ENCODE assay signal across 28 cellular contexts in genomic region chr14:39416072-39416471, GRCh38.
"Had no signal": no experiment of that assay in that cellular context is flagged by ENCODE, and none has a peak within 500 bp of the region (broad histone marks: within the 10 kb centered on the region; RNA-seq: fewer than 3 reads in every experiment).

No MANE protein-coding gene starts in this region.

- ATAC-seq: natural killer cell; psoas muscle; right cardiac atrium; sciatic nerve; stimulated activated effector memory CD8-positive, alpha-beta T cell treated with anti-CD3 and anti-CD28 coated beads, Interleukin-12 subunit alpha, Interleukin-12 subunit beta, amount 100 ng/mL, for 72 hours; stimulated activated naive B cell treated with anti-CD40 and anti-IgM and Interleukin-4, amounts not matched to agents 10 μg/mL and 1 μg/mL and 100 μg/mL, for 72 hours had no signal

- H3K4me1 ChIP-seq: neural progenitor cell, parathyroid adenoma, psoas muscle, thyroid gland, tibial nerve, upper lobe of left lung had no signal

- H3K4me3 ChIP-seq: neural progenitor cell, ovary, psoas muscle, skin epidermis, smooth muscle cell, spleen, stomach, thoracic aorta, thyroid gland, tibial nerve, upper lobe of left lung, vagina had no signal

- H3K27me3 ChIP-seq: neural progenitor cell, ovary, spleen, stomach, thyroid gland, tibial nerve, upper lobe of left lung, vagina had no signal

- H3K4me3 Mint-ChIP-seq: natural killer cell; nephron; neural progenitor cell; stimulated activated effector memory CD8-positive, alpha-beta T cell treated with anti-CD3 and anti-CD28 coated beads, Interleukin-12 subunit alpha, Interleukin-12 subunit beta, amount 100 ng/mL, for 72 hours; stimulated activated naive B cell treated with anti-CD40 and anti-IgM and Interleukin-4, amounts not matched to agents 10 μg/mL and 1 μg/mL and 100 μg/mL, for 72 hours; stimulated activated naive CD8-positive, alpha-beta T cell treated with anti-CD3 and anti-CD28 coated beads, Interleukin-15, Interleukin-2, amounts not matched to agents 100 ng/mL and 50 ng/mL, for 24 hours had no signal

- H3K27me3 Mint-ChIP-seq: progenitor cell of endocrine pancreas; stimulated activated naive B cell treated with anti-CD40 and anti-IgM and Interleukin-4, amounts not matched to agents 10 μg/mL and 1 μg/mL and 100 μg/mL, for 72 hours; stimulated activated naive CD8-positive, alpha-beta T cell treated with anti-CD3 and anti-CD28 coated beads, Interleukin-15, Interleukin-2, amounts not matched to agents 100 ng/mL and 50 ng/mL, for 24 hours had no signal

- H3K36me3 ChIP-seq: ovary, thoracic aorta, thyroid gland, upper lobe of left lung, vagina had no signal

- H3K27ac Mint-ChIP-seq: natural killer cell; nephron; neural progenitor cell; progenitor cell of endocrine pancreas; stimulated activated effector memory CD8-positive, alpha-beta T cell treated with anti-CD3 and anti-CD28 coated beads, Interleukin-12 subunit alpha, Interleukin-12 subunit beta, amount 100 ng/mL, for 72 hours; stimulated activated naive B cell treated with anti-CD40 and anti-IgM and Interleukin-4, amounts not matched to agents 10 μg/mL and 1 μg/mL and 100 μg/mL, for 72 hours; stimulated activated naive CD8-positive, alpha-beta T cell treated with anti-CD3 and anti-CD28 coated beads, Interleukin-15, Interleukin-2, amounts not matched to agents 100 ng/mL and 50 ng/mL, for 24 hours had no signal

- H3K9me3 ChIP-seq: ovary, thyroid gland had no signal

- H3K27ac ChIP-seq: neural progenitor cell, ovary, parathyroid adenoma, psoas muscle, skin epidermis, spleen, stomach, thoracic aorta, thyroid gland, tibial nerve, upper lobe of left lung, vagina had no signal

- H3K4me1 Mint-ChIP-seq: nephron, neural progenitor cell had no signal

- DNase-seq: natural killer cell; occipital lobe; ovary; posterior cingulate gyrus; psoas muscle; right cardiac atrium; spleen; stimulated activated CD4-positive, alpha-beta T cell treated with anti-CD3 and anti-CD28 coated beads, Interleukin-12 subunit alpha, Interleukin-12 subunit beta, amount 100 ng/mL, for 4 hours; stimulated activated CD4-positive, alpha-beta T cell treated with anti-CD3 and anti-CD28 coated beads, Interleukin-1b, Interleukin-23, amount 100 ng/mL, for 48 hours; stimulated activated CD4-positive, alpha-beta T cell treated with anti-CD3 and anti-CD28 coated beads, Interleukin-4, amount 100 ng/mL, for 1 hour; stimulated activated naive B cell treated with anti-CD40 and anti-IgM and Interleukin-4, amounts not matched to agents 10 μg/mL and 1 μg/mL and 100 μg/mL, for 72 hours; stimulated activated naive CD4-positive, alpha-beta T cell treated with Interleukin-2 at 50 U/mL for 16 hours; stomach; thyroid gland; trophoblast cell; upper lobe of left lung had no signal
